ENCODE assay signal across 9 cellular contexts in the genomic region with DNA sequence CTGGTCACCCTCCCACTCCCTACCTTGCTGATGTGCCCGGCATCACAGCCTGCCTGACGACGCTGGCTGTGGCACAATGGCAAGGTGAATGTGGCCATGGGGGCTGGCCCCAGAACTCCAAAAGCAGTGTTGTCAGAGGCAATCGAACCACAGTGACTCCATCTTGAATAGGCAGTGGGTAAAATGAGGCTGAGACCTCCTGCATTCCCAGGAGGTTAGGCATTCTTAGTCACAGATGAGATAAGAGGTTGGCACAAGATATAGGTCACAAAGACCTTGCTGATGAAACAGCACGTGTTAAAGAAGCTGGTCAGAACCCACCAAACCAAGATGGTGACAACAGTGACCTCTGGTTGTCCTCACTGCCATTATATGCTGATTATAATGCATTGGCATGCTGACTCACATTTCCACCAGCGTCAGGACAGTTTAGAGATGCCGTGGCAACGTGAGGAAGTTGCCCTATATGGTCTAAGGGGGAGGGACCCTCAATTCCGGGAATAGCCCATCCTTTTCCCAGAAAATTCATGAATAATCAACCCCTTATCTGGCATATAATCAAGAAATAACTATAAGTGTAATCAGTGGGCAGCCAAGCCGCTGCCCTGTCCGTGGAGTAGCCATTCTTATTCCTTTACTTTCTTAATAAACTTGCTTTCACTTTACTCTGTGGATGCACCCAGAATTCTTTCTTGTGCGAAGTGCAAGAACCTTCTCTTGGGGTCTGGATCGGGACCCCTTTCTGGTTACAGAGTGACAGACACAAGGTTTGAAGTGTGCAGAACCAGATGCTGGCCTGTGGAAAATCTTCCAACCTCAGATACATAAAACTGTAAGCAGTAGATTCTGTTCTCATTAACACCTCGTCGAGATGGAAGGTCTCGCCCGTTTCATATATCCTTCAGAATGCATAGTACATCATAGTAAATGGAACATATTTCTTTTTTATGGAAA. TPM values are rescaled to one million over a fixed set of nuclear protein-coding genes. Genes with fewer than 3 reads are reported as not detected.
A peak's percentile ranks its signal among the peaks of the same experiment; 100 is the strongest.
DNase-seq lines count a peak whose midpoint lies in the region; ATAC-seq and TF ChIP-seq lines count a peak whose summit lies in the region.
"Had no signal": no experiment of that assay in that cellular context is flagged by ENCODE, and none has a peak within 500 bp of the region (broad histone marks: within the 10 kb centered on the region; RNA-seq: fewer than 3 reads in every experiment).

No MANE protein-coding gene starts in this region.

- intact Hi-C loops in activated CD8-positive, alpha-beta T cell treated with anti-CD3 and anti-CD28 coated beads for 36 hours (cut with micrococcal nuclease) = no loop called here

- no peak for TF ChIP-seq CTCF in activated CD8-positive, alpha-beta T cell treated with anti-CD3 and anti-CD28 coated beads for 36 hours (IDR thresholded peaks at IDR 0.05)

- no peak overlapping the region for H3K4me3 Mint-ChIP-seq in activated CD8-positive, alpha-beta T cell treated with anti-CD3 and anti-CD28 coated beads for 36 hours

- peaks cover 14% of the 10 kb centered on the region for H3K27me3 Mint-ChIP-seq in activated CD8-positive, alpha-beta T cell treated with anti-CD3 and anti-CD28 coated beads for 36 hours

- no peaks in the 10 kb centered on the region for H3K9me3 Mint-ChIP-seq in activated CD8-positive, alpha-beta T cell treated with anti-CD3 and anti-CD28 coated beads for 36 hours

- CTCF ChIA-PET in activated CD8-positive, alpha-beta T cell treated with anti-CD3 and anti-CD28 coated beads for 36 hours (lab: Charles Lee) = no interaction called here

- POLR2A ChIA-PET in activated CD8-positive, alpha-beta T cell treated with anti-CD3 and anti-CD28 coated beads for 36 hours (lab: Charles Lee) = no interaction called here

- peak overlapping the region; percentile 58 for H3K27ac Mint-ChIP-seq in activated CD8-positive, alpha-beta T cell treated with anti-CD3 and anti-CD28 coated beads for 36 hours

- H3K36me3 Mint-ChIP-seq in activated CD8-positive, alpha-beta T cell treated with anti-CD3 and anti-CD28 coated beads for 36 hours (ENCODE audit: low read depth) = no peaks in the 10 kb centered on the region

- peak; percentile 24 for DNase-seq in stimulated activated naive CD4-positive, alpha-beta T cell treated with Interleukin-2 at 50 U/mL for 16 hours (lab: John Stamatoyannopoulos, UW)
- no peak for DNase-seq in stimulated activated naive CD4-positive, alpha-beta T cell (lab: John Stamatoyannopoulos, UW)
- peak; percentile 85 for DNase-seq in activated CD8-positive, alpha-beta T cell treated with anti-CD3 and anti-CD28 coated beads for 36 hours
- DNase-seq in hepatic stellate cell (ENCODE audit: low spot score) (peak; percentile 78), D341Med (ENCODE audit: low spot score) (no peak), NCI-H526 (lab: John Stamatoyannopoulos, UW) (no peak), cerebellar nuclear complex (lab: John Stamatoyannopoulos, UW) (no peak)

- peaks cover 18% of the 10 kb centered on the region for H3K4me1 Mint-ChIP-seq in activated CD8-positive, alpha-beta T cell treated with anti-CD3 and anti-CD28 coated beads for 36 hours (ENCODE audit: low read depth)

- ATAC-seq in activated CD8-positive, alpha-beta T cell treated with anti-CD3 and anti-CD28 coated beads for 36 hours = peak; percentile 98
- no peak for ATAC-seq in HG02642 (IDR thresholded peaks at IDR 0.05; ENCODE audit: poor library complexity, unreplicated experiment)

RNA-seq across cellular contexts. Expression of a gene that starts 26.8 kb away (rescaled TPM):
- not detected for total RNA-seq in activated CD8-positive, alpha-beta T cell treated with anti-CD3 and anti-CD28 coated beads for 36 hours
- total RNA-seq: T-helper 2 cell treated with Interferon-gamma antibody and Interleukin-4, amounts not matched to agents 100 ng/mL and 5 ng/mL, for 36 hours had no signal

RNA-seq across cellular contexts. Expression of a gene that starts 28.9 kb away (rescaled TPM):
- total RNA-seq in activated CD8-positive, alpha-beta T cell treated with anti-CD3 and anti-CD28 coated beads for 36 hours = not detected
- total RNA-seq: T-helper 2 cell treated with Interferon-gamma antibody and Interleukin-4, amounts not matched to agents 100 ng/mL and 5 ng/mL, for 36 hours had no signal

Comparison
In these comparisons a context has a peak if more than half of its experiments do, and no peak if none do; other contexts are left out.
1. DNase-seq: peak in stimulated activated naive CD4-positive, alpha-beta T cell treated with Interleukin-2 at 50 U/mL for 16 hours (single experiment), activated CD8-positive, alpha-beta T cell treated with anti-CD3 and anti-CD28 coated beads for 36 hours (single experiment) and hepatic stellate cell (single experiment); none in stimulated activated naive CD4-positive, alpha-beta T cell (0 of 6), D341Med (single experiment), NCI-H526 (0 of 2) and cerebellar nuclear complex (0 of 2).